ENCODE assay signal across 9 cellular contexts in the genomic region with DNA sequence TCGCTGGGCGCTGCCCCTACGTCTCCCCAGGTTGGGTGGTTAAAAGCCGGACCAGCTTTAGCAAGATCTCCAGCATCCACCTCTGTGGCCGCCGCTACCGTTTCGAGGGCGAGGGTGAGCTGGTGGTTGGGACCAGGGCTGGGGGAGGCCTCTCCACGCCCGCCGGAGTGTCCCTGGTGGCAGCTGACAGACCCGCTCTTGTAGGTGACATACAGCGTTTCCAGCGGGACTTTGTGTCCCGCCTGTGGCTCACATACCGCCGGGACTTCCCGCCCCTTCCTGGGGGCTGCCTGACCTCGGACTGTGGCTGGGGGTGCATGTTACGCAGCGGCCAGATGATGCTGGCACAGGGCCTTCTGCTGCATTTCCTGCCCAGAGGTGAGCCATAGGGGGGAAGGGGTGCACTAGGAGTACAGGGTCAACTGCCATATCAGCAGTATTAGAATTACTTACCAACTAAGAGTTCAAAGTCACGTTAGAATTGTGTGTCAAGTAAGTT. TPM values are rescaled to one million over a fixed set of nuclear protein-coding genes. Genes with fewer than 3 reads are reported as not detected.
DNase-seq lines count a peak whose midpoint lies in the region; ATAC-seq, FAIRE-seq and TF ChIP-seq lines count a peak whose summit lies in the region.
"Had no signal": no experiment of that assay in that cellular context is flagged by ENCODE, and none has a peak within 500 bp of the region (broad histone marks: within the 10 kb centered on the region; RNA-seq: fewer than 3 reads in every experiment).

No MANE protein-coding gene starts in this region.

- ATAC-seq in HG02678 (IDR thresholded peaks at IDR 0.05; ENCODE audit: unreplicated experiment), result no peak
- ATAC-seq in GM18873 (IDR thresholded peaks at IDR 0.05; ENCODE audit: low FRiP score, unreplicated experiment), result no peak

- H3K36me3 ChIP-seq in HUES48 (ENCODE audit: control insufficient read depth, insufficient read depth, low read length) (peaks cover 24% of the 10 kb centered on the region), kidney (ENCODE audit: control insufficient read depth in 1 of 2, insufficient read depth in 2 of 2, low read length in 2 of 2) (peaks cover 15 to 24% of the 10 kb centered on the region in 2 donors), stomach (peaks cover 19 to 39% (median 36%) of the 10 kb centered on the region in 4 donors)

- H3K4me1 ChIP-seq in HUES48 (ENCODE audit: control insufficient read depth, insufficient read depth, low read length), result no peaks in the 10 kb centered on the region
- H3K4me1 ChIP-seq in kidney (ENCODE audit: control insufficient read depth in 1 of 2, insufficient read depth in 1 of 2, low read depth in 1 of 2, low read length in 2 of 2), result peaks cover 0 to 6% of the 10 kb centered on the region in 2 donors
- peaks cover 14 to 33% (median 25%) of the 10 kb centered on the region in 4 donors for H3K4me1 ChIP-seq in stomach

- intact Hi-C loops in kidney (cut with DNase I) (no loop called here), stomach (cut with DNase I; ENCODE audit: low total_unique reads) (no loop called here)

- H3K27me3 ChIP-seq in HUES48 (ENCODE audit: control insufficient read depth, insufficient read depth, low read length) (no peaks in the 10 kb centered on the region), stomach (peaks cover 0 to 6% (median 0%) of the 10 kb centered on the region in 3 donors)

- peak overlapping the region; percentile 83; the same call in 1 of the 2 replicates for H3K9ac ChIP-seq in HUES48 (ENCODE audit: low read depth, low read length)
- peak overlapping the region; percentile 58 to 88 for H3K9ac ChIP-seq in kidney (ENCODE audit: low read length in 2 of 2)

- peak overlapping the region; percentile 85 for H3K27ac Mint-ChIP-seq in activated naive CD4-positive, alpha-beta T cell treated with anti-CD3 and anti-CD28 coated beads, Interleukin-2, amount 50 U/mL, for 24 hours

- H3K27ac ChIP-seq in HUES48 (ENCODE audit: low read depth, low read length) (no peak overlapping the region), kidney (ENCODE audit: low read depth in 2 of 2, low read length in 2 of 2) (peak overlapping the region; percentile 77 to 87), stomach (peak overlapping the region; percentile 90 to 96 (median 92))

- no peak for TF ChIP-seq EP300 in stomach (IDR thresholded peaks at IDR 0.05)

- H3K4me1 Mint-ChIP-seq in activated naive CD4-positive, alpha-beta T cell treated with anti-CD3 and anti-CD28 coated beads, Interleukin-2, amount 50 U/mL, for 24 hours, result peaks cover 20% of the 10 kb centered on the region

- no peak for TF ChIP-seq POLR2A in stomach (IDR thresholded peaks at IDR 0.05)

- H3K27me3 Mint-ChIP-seq in activated naive CD4-positive, alpha-beta T cell treated with anti-CD3 and anti-CD28 coated beads, Interleukin-2, amount 50 U/mL, for 24 hours, result no peaks in the 10 kb centered on the region

- TF ChIP-seq CTCF in kidney (IDR thresholded peaks at IDR 0.05; ENCODE audit: borderline replicate concordance, extremely low read depth, insufficient read depth), result no peak
- TF ChIP-seq CTCF in stomach (IDR thresholded peaks at IDR 0.05), result no peak

- H3K36me3 Mint-ChIP-seq in activated naive CD4-positive, alpha-beta T cell treated with anti-CD3 and anti-CD28 coated beads, Interleukin-2, amount 50 U/mL, for 24 hours, result no peaks in the 10 kb centered on the region

- H3K4me3 ChIP-seq in HUES48 (ENCODE audit: low read depth, low read length), result peak overlapping the region; percentile 90
- peak overlapping the region; percentile 89 to 92 for H3K4me3 ChIP-seq in kidney (ENCODE audit: low read length in 2 of 2)
- peak overlapping the region; percentile 74 to 100 (median 91) for H3K4me3 ChIP-seq in stomach

- DNase-seq in kidney, result no peak
- DNase-seq in stomach, result no peak
- no peak for DNase-seq in NK-92 treated with Interleukin-12 subunit alpha and Interleukin-12 subunit beta, amount 100 ng/mL, for 24 hours (lab: John Stamatoyannopoulos, UW)
- DNase-seq in activated effector memory CD4-positive, alpha-beta T cell treated with anti-CD3 and anti-CD28 coated beads, Interleukin-2, amount 50 U/mL, for 16 hours, result no peak

- 42 to 51% (median 50%) methylated on average over 23 of the region's 23 CpGs for WGBS in stomach, 5 donors

- no peak for FAIRE-seq in kidney (lab: Jason Lieb, UNC)

- H3K9me3 Mint-ChIP-seq in activated naive CD4-positive, alpha-beta T cell treated with anti-CD3 and anti-CD28 coated beads, Interleukin-2, amount 50 U/mL, for 24 hours, result no peaks in the 10 kb centered on the region

- peak overlapping the region; percentile 90 for H3K4me3 Mint-ChIP-seq in activated naive CD4-positive, alpha-beta T cell treated with anti-CD3 and anti-CD28 coated beads, Interleukin-2, amount 50 U/mL, for 24 hours

- H3K9me3 ChIP-seq in HUES48 (ENCODE audit: control insufficient read depth, insufficient read depth, low read length), result no peaks in the 10 kb centered on the region
- no peaks in the 10 kb centered on the region for H3K9me3 ChIP-seq in kidney (ENCODE audit: control insufficient read depth in 1 of 2, low read length in 2 of 2)
- no peaks in the 10 kb centered on the region for H3K9me3 ChIP-seq in stomach

RNA-seq across cellular contexts. Expression of a gene that starts 1.1 kb away (rescaled TPM):
- total RNA-seq in kidney (32.7 TPM), stomach (100 to 1,000 TPM in 1 of 5 donors, 10 to 100 TPM in 3, 1 to 10 TPM in 1; 2.3 to 336 (median 26.2) TPM)
- polyA plus RNA-seq in kidney (ENCODE audit: insufficient read depth, low read depth, low replicate concordance) (91.7 TPM), stomach (10 to 100 TPM; 26.3 to 48.9 (median 27.2) TPM)

RNA-seq across cellular contexts. Expression of a gene that starts 21.0 kb away (rescaled TPM):
- 29.4 TPM for total RNA-seq in kidney
- 13.9 TPM for polyA plus RNA-seq in kidney (ENCODE audit: insufficient read depth, low read depth, low replicate concordance)
- 100 to 1,000 TPM in 1 of 5 donors, 10 to 100 TPM in 3, 1 to 10 TPM in 1; 4.2 to 116 (median 18.7) TPM for total RNA-seq in stomach
- polyA plus RNA-seq in stomach, result 10 to 100 TPM; 11.8 to 35.1 (median 12.5) TPM

RNA-seq across cellular contexts. Expression of a gene that starts 24.0 kb away (rescaled TPM):
- 8.8 TPM for total RNA-seq in kidney
- 14.7 TPM for polyA plus RNA-seq in kidney (ENCODE audit: insufficient read depth, low read depth, low replicate concordance)
- total RNA-seq in stomach, result 1 to 10 TPM in 3 of 5 donors, not detected in 2; 4.1 to 8.8 (median 5.5) TPM
- 10 to 100 TPM in 1 of 3 donors, 1 to 10 TPM in 2; 8.1 to 11.8 (median 9.3) TPM for polyA plus RNA-seq in stomach

RNA-seq across cellular contexts. Expression of a gene that starts 27.6 kb away (rescaled TPM):
- total RNA-seq in kidney, result 0.69 TPM
- 0.84 TPM for polyA plus RNA-seq in kidney (ENCODE audit: insufficient read depth, low read depth, low replicate concordance)
- total RNA-seq in stomach, result under 1 TPM in 1 of 5 donors, not detected in 4; 0.73 TPM
- polyA plus RNA-seq in stomach, result 10 to 100 TPM in 1 of 3 donors, under 1 TPM in 1, not detected in 1; 0.19 to 13.3 TPM
- total RNA-seq: LHCN-M2 had no signal

RNA-seq across cellular contexts. Expression of a gene that starts 41.6 kb away (rescaled TPM):
- total RNA-seq in kidney, result 60.8 TPM
- polyA plus RNA-seq in kidney (ENCODE audit: insufficient read depth, low read depth, low replicate concordance), result 79.4 TPM
- total RNA-seq in stomach, result 10 to 100 TPM; 15.8 to 84.9 (median 24.6) TPM
- polyA plus RNA-seq in stomach, result 10 to 100 TPM; 49.6 to 88.1 (median 52.3) TPM
